11 cellular contexts compared by ENCODE assay signal in genomic region chr9:77498891-77499290, GRCh38.
"Had no signal": no experiment of that assay in that cellular context is flagged by ENCODE, and none has a peak within 500 bp of the region (broad histone marks: within the 10 kb centered on the region; RNA-seq: fewer than 3 reads in every experiment).

No MANE protein-coding gene starts in this region.

- H3K4me3 ChIP-seq: breast epithelium, esophagus squamous epithelium, ovary, smooth muscle cell, thyroid gland had no signal

- H3K36me3 ChIP-seq: breast epithelium, esophagus squamous epithelium, ovary, thyroid gland had no signal

- H3K9me3 ChIP-seq: breast epithelium, esophagus squamous epithelium, ovary, thyroid gland had no signal

- H3K27ac ChIP-seq: ovary, thyroid gland had no signal

- H3K4me1 ChIP-seq: breast epithelium had no signal

- DNase-seq: activated CD4-positive, alpha-beta T cell treated with anti-CD3 and anti-CD28 coated beads, Interleukin-2, amount 10 ng/mL, durations not matched to agents 7 days and 5 days; activated CD4-positive, CD25-positive, alpha-beta regulatory T cell; activated CD8-positive, alpha-beta memory T cell treated with anti-CD3 and anti-CD28 coated beads for 24 hours; activated naive CD4-positive, alpha-beta T cell treated with anti-CD3 and anti-CD28 coated beads, Interleukin-2, amount 50 U/mL, for 16 hours; anterior cingulate cortex; esophagus squamous epithelium; ovary; T-helper 2 cell; thyroid gland had no signal

- H3K27me3 ChIP-seq: breast epithelium, esophagus squamous epithelium, ovary, thyroid gland had no signal
